9 cellular contexts compared by ENCODE assay signal in genomic region chr14:73662439-73663056, GRCh38. TPM values are rescaled to one million over a fixed set of nuclear protein-coding genes. Genes with fewer than 3 reads are reported as not detected.
DNase-seq lines count a peak whose midpoint lies in the region; ATAC-seq and TF ChIP-seq lines count a peak whose summit lies in the region.
"Had no signal": no experiment of that assay in that cellular context is flagged by ENCODE, and none has a peak within 500 bp of the region (broad histone marks: within the 10 kb centered on the region; RNA-seq: fewer than 3 reads in every experiment).

No MANE protein-coding gene starts in this region.

- H3K9ac ChIP-seq in HUES48 (ENCODE audit: low read depth, low read length), result peak overlapping the region; percentile 50; the same call in 1 of the 2 replicates

- H3K27ac Mint-ChIP-seq in CD14-positive monocyte, result no peak overlapping the region

- H3K36me3 ChIP-seq in HUES48 (ENCODE audit: control insufficient read depth, insufficient read depth, low read length) (peaks cover 9% of the 10 kb centered on the region), WERI-Rb-1 (no peaks in the 10 kb centered on the region)

- H3K9me3 Mint-ChIP-seq in CD14-positive monocyte, result no peaks in the 10 kb centered on the region

- H3K36me3 Mint-ChIP-seq in CD14-positive monocyte, result peaks cover 0 to 5% of the 10 kb centered on the region in 2 donors

- DNase-seq in AG09309 (ENCODE audit: low read depth), result peak; percentile 85
- peak; percentile 31 for DNase-seq in WERI-Rb-1
- peak; percentile 93 for DNase-seq in islet precursor cell
- DNase-seq in activated gamma-delta T cell (lab: John Stamatoyannopoulos, UW), result no peak
- no peak for DNase-seq in CD14-positive monocyte (ENCODE audit: low spot score)
- DNase-seq: hypothalamus had no signal

- no peak overlapping the region for H3K4me3 Mint-ChIP-seq in CD14-positive monocyte

- TF ChIP-seq CTCF in AG09309 (IDR thresholded peaks at IDR 0.05; ENCODE audit: control insufficient read depth, insufficient read depth, low read depth, low read length, missing control alignments) (peak; percentile 64), WERI-Rb-1 (IDR thresholded peaks at IDR 0.05; ENCODE audit: low read depth, low read length) (0 out of 2 replicates have a peak, but pooled peaks have one; percentile 21), CD14-positive monocyte (IDR thresholded peaks at IDR 0.05) (no peak)

- no peak overlapping the region for H3K4me3 ChIP-seq in AG09309 (ENCODE audit: control insufficient read depth, low read depth, low read length)
- no peak overlapping the region for H3K4me3 ChIP-seq in HUES48 (ENCODE audit: low read depth, low read length)
- no peak overlapping the region for H3K4me3 ChIP-seq in WERI-Rb-1 (ENCODE audit: low read depth, low read length)

- H3K9me3 ChIP-seq in HUES48 (ENCODE audit: control insufficient read depth, insufficient read depth, low read length) (no peaks in the 10 kb centered on the region), WERI-Rb-1 (ENCODE audit: severe bottlenecking) (no peaks in the 10 kb centered on the region)

- H3K4me1 Mint-ChIP-seq in CD14-positive monocyte, result no peaks in the 10 kb centered on the region

- H3K4me1 ChIP-seq in HUES48 (ENCODE audit: control insufficient read depth, insufficient read depth, low read length), result peaks cover 11% of the 10 kb centered on the region; the same call in 1 of the 2 replicates

- intact Hi-C loops in CD14-positive monocyte (cut with micrococcal nuclease), result no loop called here

- no peak overlapping the region for H3K27ac ChIP-seq in HUES48 (ENCODE audit: low read depth, low read length)
- H3K27ac ChIP-seq in WERI-Rb-1, result no peak overlapping the region

- no peaks in the 10 kb centered on the region for H3K27me3 Mint-ChIP-seq in CD14-positive monocyte (ENCODE audit: low read depth in 3 of 3)

- ATAC-seq in GM19328 (IDR thresholded peaks at IDR 0.05; ENCODE audit: unreplicated experiment) (no peak), HG03175 (IDR thresholded peaks at IDR 0.05; ENCODE audit: unreplicated experiment) (no peak)

- H3K27me3 ChIP-seq in HUES48 (ENCODE audit: control insufficient read depth, insufficient read depth, low read length) (no peaks in the 10 kb centered on the region), WERI-Rb-1 (ENCODE audit: insufficient read depth, low read depth, severe bottlenecking) (no peaks in the 10 kb centered on the region)

RNA-seq across cellular contexts. Expression of gene DNAL1, which starts 17.8 kb away (rescaled TPM):
- polyA plus RNA-seq in CD14-positive monocyte, result 1 to 10 TPM; 2.0 to 3.4 TPM

RNA-seq across cellular contexts. Expression of gene ACOT6, which starts 50.2 kb away (rescaled TPM):
- not detected for polyA plus RNA-seq in CD14-positive monocyte

RNA-seq across cellular contexts. Expression of gene PNMA1, which starts 51.6 kb away (rescaled TPM):
- polyA plus RNA-seq in CD14-positive monocyte, result 1 to 10 TPM; 4.4 to 6.4 TPM

Comparison
In these comparisons a context has a peak if more than half of its experiments do, and no peak if none do; other contexts are left out.
1. DNase-seq: peak in AG09309 (single experiment), WERI-Rb-1 (single experiment) and islet precursor cell (single experiment); none in activated gamma-delta T cell (single experiment) and CD14-positive monocyte (single experiment).